In the genomic region with DNA sequence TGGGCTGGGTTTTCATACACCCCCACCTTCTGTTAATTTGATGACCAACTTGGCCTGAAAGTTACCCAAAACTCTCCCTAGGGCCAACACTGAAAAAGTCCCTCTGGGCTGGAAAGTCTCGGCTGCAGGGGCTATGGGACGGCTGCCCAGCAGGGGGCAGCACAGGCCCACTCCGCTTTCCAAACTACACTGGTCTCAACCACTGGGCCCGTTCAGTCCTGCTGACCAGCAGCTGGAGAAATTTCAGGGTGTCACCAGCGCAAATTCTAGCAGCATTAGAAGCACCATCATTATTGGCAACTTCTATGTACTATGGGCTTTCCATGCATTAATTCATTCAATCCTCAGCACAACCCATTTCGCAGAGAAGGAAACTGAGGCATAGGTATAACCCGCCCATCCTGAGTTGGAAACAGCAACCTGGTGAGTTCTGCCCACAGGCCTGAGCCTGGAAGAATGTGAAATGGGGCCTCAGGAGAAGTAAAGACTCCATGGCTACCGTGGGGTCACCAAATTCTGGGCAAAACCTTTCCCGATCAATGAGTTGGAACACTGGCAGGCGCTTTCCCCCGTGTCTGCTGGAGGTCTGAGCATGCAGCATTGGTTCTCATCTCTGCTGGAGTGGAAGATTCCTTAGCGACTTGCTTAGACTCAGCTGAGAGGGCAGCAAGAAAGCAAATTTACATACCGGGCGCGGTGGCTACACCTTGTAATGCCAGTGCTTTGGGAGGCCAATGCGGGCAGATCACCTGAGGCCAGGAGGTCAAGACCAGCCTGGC, we compare ENCODE assay signal across 9 cellular contexts. TPM values are rescaled to one million over a fixed set of nuclear protein-coding genes. Genes with fewer than 3 reads are reported as not detected.
DNase-seq lines count a peak whose midpoint lies in the region; ATAC-seq and TF ChIP-seq lines count a peak whose summit lies in the region.
"Had no signal": no experiment of that assay in that cellular context is flagged by ENCODE, and none has a peak within 500 bp of the region (broad histone marks: within the 10 kb centered on the region; RNA-seq: fewer than 3 reads in every experiment).

No MANE protein-coding gene starts in this region.

- no peaks in the 10 kb centered on the region for H3K27me3 ChIP-seq in dorsolateral prefrontal cortex
- no peaks in the 10 kb centered on the region for H3K27me3 ChIP-seq in mesendoderm (ENCODE audit: insufficient read depth, low read length, poor library complexity)

- H3K4me3 Mint-ChIP-seq in stimulated activated memory B cell treated with anti-CD40 and anti-IgM and Interleukin-4, amounts not matched to agents 10 μg/mL and 1 μg/mL and 100 μg/mL, for 72 hours = no peak overlapping the region

- no peak overlapping the region for H3K4me2 ChIP-seq in mesendoderm (ENCODE audit: low read length)

- H3K4me1 ChIP-seq in mesendoderm (ENCODE audit: control insufficient read depth, low read depth, low read length) = no peaks in the 10 kb centered on the region

- intact Hi-C loops in dorsolateral prefrontal cortex (cut with DNase I) = loop anchor here in 1 of 2 donors (5.0 to 10.0 kb wide), 3 partner anchors 63 to 675 kb away; a partner anchor contains a TSS

- no peak overlapping the region for H3K4me3 ChIP-seq in dorsolateral prefrontal cortex
- H3K4me3 ChIP-seq in mesendoderm (ENCODE audit: low read length) = no peak overlapping the region
- H3K4me3 ChIP-seq: skin epidermis had no signal

- H3K79me1 ChIP-seq in mesendoderm (ENCODE audit: low read length) = no peaks in the 10 kb centered on the region

- H3K27ac ChIP-seq in dorsolateral prefrontal cortex = no peak overlapping the region
- H3K27ac ChIP-seq in mesendoderm (ENCODE audit: low read depth, low read length) = no peak overlapping the region
- H3K27ac ChIP-seq: skin epidermis had no signal

- TF ChIP-seq CTCF in LNCAP (IDR thresholded peaks at IDR 0.05) (peak; percentile 84), dorsolateral prefrontal cortex (IDR thresholded peaks at IDR 0.05 in 54 of 56, conservative IDR thresholded peaks at IDR 0.05 in 2 of 56; ENCODE audit: low read depth in 1 of 56, partially characterized antibody in 56 of 56) (peak; percentile 30 to 85 (median 73))

- H3K27ac Mint-ChIP-seq in stimulated activated memory B cell treated with anti-CD40 and anti-IgM and Interleukin-4, amounts not matched to agents 10 μg/mL and 1 μg/mL and 100 μg/mL, for 72 hours = peak overlapping the region; percentile 65

- peaks cover 56% of the 10 kb centered on the region for H3K4me1 Mint-ChIP-seq in stimulated activated memory B cell treated with anti-CD40 and anti-IgM and Interleukin-4, amounts not matched to agents 10 μg/mL and 1 μg/mL and 100 μg/mL, for 72 hours

- no peak overlapping the region for H2BK15ac ChIP-seq in mesendoderm (replicated peaks; ENCODE audit: low read depth)

- H4K5ac ChIP-seq in mesendoderm (ENCODE audit: low read length) = no peak overlapping the region

- peak; percentile 55 for ATAC-seq in GM19023 (IDR thresholded peaks at IDR 0.05; ENCODE audit: unreplicated experiment)
- peak; percentile 80 for ATAC-seq in stimulated activated memory B cell treated with anti-CD40 and anti-IgM and Interleukin-4, amounts not matched to agents 10 μg/mL and 1 μg/mL and 100 μg/mL, for 72 hours

- no peaks in the 10 kb centered on the region for H3K27me3 Mint-ChIP-seq in stimulated activated memory B cell treated with anti-CD40 and anti-IgM and Interleukin-4, amounts not matched to agents 10 μg/mL and 1 μg/mL and 100 μg/mL, for 72 hours

- no peak overlapping the region for H3K23ac ChIP-seq in mesendoderm (ENCODE audit: low read length)

- H3K36me3 ChIP-seq in mesendoderm (ENCODE audit: control insufficient read depth, insufficient read depth, low read length) = no peaks in the 10 kb centered on the region

- H3K18ac ChIP-seq in mesendoderm (ENCODE audit: low read length) = no peak overlapping the region

- DNase-seq in AML-193 (lab: John Stamatoyannopoulos, UW) (peak; percentile 32 to 35), dorsolateral prefrontal cortex (peak in 4 of 10 donors; percentile 39 to 72 (median 55)), mesendoderm (peak; percentile 55), cerebellar nuclear complex (lab: John Stamatoyannopoulos, UW) (no peak)
- DNase-seq in activated CD4-positive, alpha-beta T cell treated with anti-CD3 and anti-CD28 coated beads for 4 hours = peak; percentile 47 to 53

- H3K36me3 Mint-ChIP-seq in stimulated activated memory B cell treated with anti-CD40 and anti-IgM and Interleukin-4, amounts not matched to agents 10 μg/mL and 1 μg/mL and 100 μg/mL, for 72 hours = peaks cover 92% of the 10 kb centered on the region

- H2AK5ac ChIP-seq in mesendoderm (ENCODE audit: low read length) = no peak overlapping the region

- no peak overlapping the region for H2BK5ac ChIP-seq in mesendoderm (ENCODE audit: low read length)

- no peak overlapping the region for H4K8ac ChIP-seq in mesendoderm (ENCODE audit: low read depth, low read length)

- no peak overlapping the region for H3K4ac ChIP-seq in mesendoderm (ENCODE audit: low read depth, low read length)

- no peak overlapping the region for H3K9ac ChIP-seq in mesendoderm (ENCODE audit: low read length)

- no peak overlapping the region for H3K56ac ChIP-seq in mesendoderm (ENCODE audit: low read length)

- peaks cover 2% of the 10 kb centered on the region for H3K9me3 Mint-ChIP-seq in stimulated activated memory B cell treated with anti-CD40 and anti-IgM and Interleukin-4, amounts not matched to agents 10 μg/mL and 1 μg/mL and 100 μg/mL, for 72 hours

- no peak overlapping the region for H2BK120ac ChIP-seq in mesendoderm (ENCODE audit: low read depth, low read length)

- WGBS in mesendoderm (ENCODE audit: extremely low coverage, insufficient coverage, low lambda C conversion rate) = no CpG with 5 or more reads among the region's 16 CpGs

- H3K79me2 ChIP-seq in mesendoderm (ENCODE audit: control insufficient read depth, insufficient read depth, low read length) = no peaks in the 10 kb centered on the region

RNA-seq across cellular contexts. Expression of a gene that starts 9.7 kb away (rescaled TPM):
- under 1 TPM in 1 of 120 experiments, not detected in 119; 0.72 TPM for total RNA-seq in dorsolateral prefrontal cortex
- polyA plus RNA-seq in mesendoderm (2013, experiment 1 of 2) = 0.29 TPM
- 0.24 TPM for polyA plus RNA-seq in mesendoderm (2013, experiment 2 of 2)

RNA-seq across cellular contexts. Expression of a gene that starts 16.4 kb away (rescaled TPM):
- total RNA-seq in dorsolateral prefrontal cortex = under 1 TPM in 2 of 120 experiments, not detected in 118; 0.64 to 0.72 TPM
- polyA plus RNA-seq in mesendoderm (2013, experiment 1 of 2) = not detected
- not detected for polyA plus RNA-seq in mesendoderm (2013, experiment 2 of 2)

RNA-seq across cellular contexts. Expression of a gene that starts 48.5 kb away (rescaled TPM):
- total RNA-seq in dorsolateral prefrontal cortex = 10 to 100 TPM; 11.0 to 34.9 (median 19.3) TPM
- polyA plus RNA-seq in mesendoderm (2013, experiment 1 of 2) = 9.6 TPM
- polyA plus RNA-seq in mesendoderm (2013, experiment 2 of 2) = 10.0 TPM

Comparison
In these comparisons a context has a peak if more than half of its experiments do, and no peak if none do; other contexts are left out.
1. DNase-seq: peak in AML-193 (2 of 2), activated CD4-positive, alpha-beta T cell treated with anti-CD3 and anti-CD28 coated beads for 4 hours (2 of 2) and mesendoderm (single experiment); none in cerebellar nuclear complex (0 of 2).